In genomic region chr3:157335677-157336076, GRCh38 we compare ENCODE assay signal across 9 cellular contexts.
DNase-seq lines count a peak whose midpoint lies in the region; TF ChIP-seq lines count a peak whose summit lies in the region.
"Had no signal": no experiment of that assay in that cellular context is flagged by ENCODE, and none has a peak within 500 bp of the region (broad histone marks: within the 10 kb centered on the region; RNA-seq: fewer than 3 reads in every experiment).

No MANE protein-coding gene starts in this region.

- H4K20me1 ChIP-seq in OCI-LY7 (ENCODE audit: insufficient read depth, low read length) = no peaks in the 10 kb centered on the region

- no peaks in the 10 kb centered on the region for H3K36me3 Mint-ChIP-seq in T-helper 2 cell treated with Interferon-gamma antibody and Interleukin-4, amounts not matched to agents 5 μg/mL and 100 μg/mL, for 36 hours (ENCODE audit: low read depth)

- H3K27me3 Mint-ChIP-seq in T-helper 2 cell treated with Interferon-gamma antibody and Interleukin-4, amounts not matched to agents 5 μg/mL and 100 μg/mL, for 36 hours (ENCODE audit: low read depth) = no peaks in the 10 kb centered on the region

- H3K4me2 ChIP-seq in OCI-LY7 (ENCODE audit: low read length) = no peak overlapping the region

- no TSS peak for BruUV-seq in OCI-LY7 (replicated peaks; lab: Mats Ljungman, UMichigan)

- H3K79me2 ChIP-seq in OCI-LY7 (ENCODE audit: insufficient read depth, low read depth, low read length) = no peaks in the 10 kb centered on the region

- H3K9me3 ChIP-seq in SJCRH30 (replicated peaks) = no peaks in the 10 kb centered on the region
- no peaks in the 10 kb centered on the region for H3K9me3 ChIP-seq in OCI-LY7 (ENCODE audit: low read length)

- TF ChIP-seq CTCF in OCI-LY7 (conservative IDR thresholded peaks at IDR 0.05; ENCODE audit: low read length) = no peak

- H3K4me3 Mint-ChIP-seq in T-helper 2 cell treated with Interferon-gamma antibody and Interleukin-4, amounts not matched to agents 5 μg/mL and 100 μg/mL, for 36 hours = no peak overlapping the region

- H3K9me3 Mint-ChIP-seq in T-helper 2 cell treated with Interferon-gamma antibody and Interleukin-4, amounts not matched to agents 5 μg/mL and 100 μg/mL, for 36 hours = no peaks in the 10 kb centered on the region

- POLR2A ChIA-PET in OCI-LY7 (lab: Charles Lee) = no interaction called here

- no peaks in the 10 kb centered on the region for H3K9me2 ChIP-seq in OCI-LY7 (ENCODE audit: insufficient read depth, low read length)

- intact Hi-C loops in OCI-LY7 (cut with micrococcal nuclease; ENCODE audit: unreplicated experiment) = no loop called here

- CTCF ChIA-PET in OCI-LY7 (lab: Charles Lee; ENCODE audit: unreplicated experiment) = no interaction called here

- H3K36me3 ChIP-seq in SJCRH30 (no peaks in the 10 kb centered on the region), OCI-LY7 (ENCODE audit: insufficient read depth, low read length) (no peaks in the 10 kb centered on the region)

- no peak overlapping the region for H3K27ac Mint-ChIP-seq in T-helper 2 cell treated with Interferon-gamma antibody and Interleukin-4, amounts not matched to agents 5 μg/mL and 100 μg/mL, for 36 hours

- H3K4me3 ChIP-seq in SJCRH30 (no peak overlapping the region), OCI-LY7 (ENCODE audit: low read depth, low read length, poor library complexity, severe bottlenecking) (no peak overlapping the region)
- H3K4me3 ChIP-seq: K562 had no signal

- peak; percentile 83 for DNase-seq in H4 (ENCODE audit: low spot score)
- DNase-seq in SJCRH30 = peak; percentile 55 to 67
- DNase-seq in fibroblast of the conjunctiva (ENCODE audit: low read depth) = peak; percentile 55
- peak; percentile 25 for DNase-seq in retina
- DNase-seq in NCI-H128 (lab: John Stamatoyannopoulos, UW; ENCODE audit: unreplicated experiment) = no peak
- no peak for DNase-seq in OCI-LY7 (ENCODE audit: low spot score)
- DNase-seq in NCI-H1436 (lab: John Stamatoyannopoulos, UW) = no peak
- no peak for DNase-seq in T-helper 2 cell treated with Interferon-gamma antibody and Interleukin-4, amounts not matched to agents 5 μg/mL and 100 μg/mL, for 36 hours (ENCODE audit: low spot score)

- no peaks in the 10 kb centered on the region for H3K27me3 ChIP-seq in SJCRH30

- no peaks in the 10 kb centered on the region for H3K4me1 Mint-ChIP-seq in T-helper 2 cell treated with Interferon-gamma antibody and Interleukin-4, amounts not matched to agents 5 μg/mL and 100 μg/mL, for 36 hours (ENCODE audit: low read depth)

- H3K4me1 ChIP-seq in SJCRH30 = peaks cover 3% of the 10 kb centered on the region
- no peaks in the 10 kb centered on the region for H3K4me1 ChIP-seq in OCI-LY7 (ENCODE audit: insufficient read depth, low read length, poor library complexity, severe bottlenecking)

- no peak overlapping the region for H2AFZ ChIP-seq in OCI-LY7 (ENCODE audit: low read length)

- H3K27ac ChIP-seq in SJCRH30 (peak overlapping the region; percentile 30; the same call in 1 of the 2 replicates), OCI-LY7 (ENCODE audit: low read depth, low read length, poor library complexity, severe bottlenecking) (no peak overlapping the region)

Comparison
In these comparisons a context has a peak if more than half of its experiments do, and no peak if none do; other contexts are left out.
1. DNase-seq: peak in H4 (single experiment), SJCRH30 (2 of 2), fibroblast of the conjunctiva (single experiment) and retina (single experiment); none in NCI-H128 (single experiment), OCI-LY7 (single experiment), NCI-H1436 (single experiment) and T-helper 2 cell treated with Interferon-gamma antibody and Interleukin-4, amounts not matched to agents 5 μg/mL and 100 μg/mL, for 36 hours (single experiment).